ENCODE assay signal across 7 cellular contexts in genomic region chr17:78186689-78187595, GRCh38. TPM values are rescaled to one million over a fixed set of nuclear protein-coding genes. Genes with fewer than 3 reads are reported as not detected.
A peak's percentile ranks its signal among the peaks of the same experiment; 100 is the strongest.
DNase-seq lines count a peak whose midpoint lies in the region; ATAC-seq, FAIRE-seq and TF ChIP-seq lines count a peak whose summit lies in the region.

Gene AFMID, plus strand, starts transcription at chr17:78187362. Its CDS starts 9 bp downstream, at chr17:78187371.
Gene TK1, minus strand, starts transcription at chr17:78187052. Its CDS starts 58 bp downstream, at chr17:78186994.

- H3K27ac ChIP-seq in astrocyte (ENCODE audit: low read depth, low read length): peak within 1 kb of the TSS; percentile 80
- peak within 1 kb of the TSS; percentile 60 for H3K27ac ChIP-seq in hepatocyte

- no peaks in the 10 kb centered on the region for H3K36me3 ChIP-seq in astrocyte (ENCODE audit: insufficient read depth, low read length)
- H3K36me3 ChIP-seq in hepatocyte (replicated peaks; ENCODE audit: insufficient read depth, low read depth): no peaks in the 10 kb centered on the region

- peaks cover 28% of the 10 kb centered on the region for H3K4me1 Mint-ChIP-seq in T-helper 2 cell treated with Interferon-gamma antibody and Interleukin-4, amounts not matched to agents 5 μg/mL and 100 μg/mL, for 36 hours (ENCODE audit: low read depth)
- H3K4me1 Mint-ChIP-seq in astrocyte (ENCODE audit: low read depth, unreplicated experiment): peaks cover 2% of the 10 kb centered on the region

- no peaks in the 10 kb centered on the region for H3K9me3 ChIP-seq in astrocyte (ENCODE audit: insufficient read depth, low read depth, low read length)
- H3K9me3 ChIP-seq in hepatocyte (ENCODE audit: low read depth): no peaks in the 10 kb centered on the region

- H3K9ac ChIP-seq in astrocyte (ENCODE audit: low read length): peak within 1 kb of the TSS; percentile 89

- H3K9me2 ChIP-seq in hepatocyte (replicated peaks; ENCODE audit: insufficient read depth): no peaks in the 10 kb centered on the region

- peak within 1 kb of the TSS; percentile 83 for H3K4me3 ChIP-seq in astrocyte (ENCODE audit: insufficient read depth, low read depth, low read length)
- peak within 1 kb of the TSS; percentile 33 for H3K4me3 ChIP-seq in hepatocyte

- H3K27me3 ChIP-seq in astrocyte (ENCODE audit: insufficient read depth, low read length): no peaks in the 10 kb centered on the region
- no peaks in the 10 kb centered on the region for H3K27me3 ChIP-seq in hepatocyte

- H4K20me1 ChIP-seq in astrocyte (ENCODE audit: insufficient read depth, low read length): no peaks in the 10 kb centered on the region
- H4K20me1 ChIP-seq in hepatocyte (ENCODE audit: insufficient read depth, poor library complexity, severe bottlenecking): no peaks in the 10 kb centered on the region

- H3K27me3 Mint-ChIP-seq in T-helper 2 cell treated with Interferon-gamma antibody and Interleukin-4, amounts not matched to agents 5 μg/mL and 100 μg/mL, for 36 hours (ENCODE audit: low read depth): no peaks in the 10 kb centered on the region
- H3K27me3 Mint-ChIP-seq in astrocyte (ENCODE audit: low read depth, unreplicated experiment): no peaks in the 10 kb centered on the region

- ATAC-seq in GM18499 (IDR thresholded peaks at IDR 0.05; ENCODE audit: insufficient read depth, unreplicated experiment) (peak; percentile 75), HG02938 (IDR thresholded peaks at IDR 0.05; ENCODE audit: unreplicated experiment) (peak; percentile 84)

- H3K27ac Mint-ChIP-seq in T-helper 2 cell treated with Interferon-gamma antibody and Interleukin-4, amounts not matched to agents 5 μg/mL and 100 μg/mL, for 36 hours: peak within 1 kb of the TSS; percentile 83
- H3K27ac Mint-ChIP-seq in astrocyte (ENCODE audit: unreplicated experiment): peak within 1 kb of the TSS; percentile 47

- H3K4me1 ChIP-seq in astrocyte (ENCODE audit: insufficient read depth, low read length) (peaks cover 3% of the 10 kb centered on the region), hepatocyte (ENCODE audit: insufficient read depth) (peaks cover 11% of the 10 kb centered on the region)

- H2AFZ ChIP-seq in astrocyte (ENCODE audit: low read depth, low read length) (peak within 1 kb of the TSS; percentile 97), hepatocyte (peak within 1 kb of the TSS; percentile 31)

- peak; percentile 39 for TF ChIP-seq CTCF in astrocyte (IDR thresholded peaks at IDR 0.05; ENCODE audit: insufficient read depth, low read depth, low read length)
- TF ChIP-seq CTCF in hepatocyte (IDR thresholded peaks at IDR 0.05; ENCODE audit: poor library complexity): peak; percentile 99

- DNase-seq in NCI-H187 (lab: John Stamatoyannopoulos, UW): peak; percentile 96 to 97
- DNase-seq in T-helper 2 cell treated with Interferon-gamma antibody and Interleukin-4, amounts not matched to agents 5 μg/mL and 100 μg/mL, for 36 hours (ENCODE audit: low spot score): peak; percentile 96
- DNase-seq in astrocyte (ENCODE audit: low read depth): peak; percentile 86
- DNase-seq in hepatocyte (ENCODE audit: low spot score): peak; percentile 98
- peak; percentile 98 for DNase-seq in retina

- WGBS in hepatocyte (ENCODE audit: low lambda C conversion rate, missing lambda C conversion rate): 6% methylated on average over 50 of the region's 57 CpGs

- H3K4me2 ChIP-seq in astrocyte (ENCODE audit: low read length) (peak within 1 kb of the TSS; percentile 100), hepatocyte (peak within 1 kb of the TSS; percentile 88)

- peak within 1 kb of the TSS; percentile 88 for H3K4me3 Mint-ChIP-seq in T-helper 2 cell treated with Interferon-gamma antibody and Interleukin-4, amounts not matched to agents 5 μg/mL and 100 μg/mL, for 36 hours
- peak within 1 kb of the TSS; percentile 83 for H3K4me3 Mint-ChIP-seq in astrocyte (ENCODE audit: unreplicated experiment)

- H3K9me3 Mint-ChIP-seq in T-helper 2 cell treated with Interferon-gamma antibody and Interleukin-4, amounts not matched to agents 5 μg/mL and 100 μg/mL, for 36 hours: no peaks in the 10 kb centered on the region
- H3K9me3 Mint-ChIP-seq in astrocyte (ENCODE audit: unreplicated experiment): no peaks in the 10 kb centered on the region

- peaks cover 11% of the 10 kb centered on the region for H3K36me3 Mint-ChIP-seq in T-helper 2 cell treated with Interferon-gamma antibody and Interleukin-4, amounts not matched to agents 5 μg/mL and 100 μg/mL, for 36 hours (ENCODE audit: low read depth)
- no peaks in the 10 kb centered on the region for H3K36me3 Mint-ChIP-seq in astrocyte (ENCODE audit: low read depth, unreplicated experiment)

- H3K79me2 ChIP-seq in astrocyte (ENCODE audit: insufficient read depth, low read length) (peaks cover 41% of the 10 kb centered on the region), hepatocyte (peaks cover 28% of the 10 kb centered on the region)

- FAIRE-seq in astrocyte (lab: Jason Lieb, UNC): no peak

RNA-seq across cellular contexts. Expression of gene AFMID, which starts in this region (rescaled TPM):
- 48.5 and 53.7 TPM in 2 replicates for total RNA-seq in astrocyte
- total RNA-seq in hepatocyte: 61.2 and 86.2 TPM in 2 replicates
- 26.6 and 26.7 TPM in 2 replicates for polyA plus RNA-seq in hepatocyte

RNA-seq across cellular contexts. Expression of gene TK1, which starts in this region (rescaled TPM):
- total RNA-seq in astrocyte (5.2 and 7.5 TPM in 2 replicates), hepatocyte (8.3 and 13.8 TPM in 2 replicates)
- 29.9 and 31.9 TPM in 2 replicates for polyA plus RNA-seq in hepatocyte

Comparison
In these comparisons a context has a peak if more than half of its experiments do, and no peak if none do; other contexts are left out.
1. Peak in every context shown above with its lines: DNase-seq, ATAC-seq, H3K4me3 ChIP-seq and H3K27ac ChIP-seq.